ENCODE assay signal across 9 cellular contexts in genomic region chr3:95923496-95924210, GRCh38.
A peak's percentile ranks its signal among the peaks of the same experiment; 100 is the strongest.
DNase-seq lines count a peak whose midpoint lies in the region; ATAC-seq and TF ChIP-seq lines count a peak whose summit lies in the region.
"Had no signal": no experiment of that assay in that cellular context is flagged by ENCODE, and none has a peak within 500 bp of the region (broad histone marks: within the 10 kb centered on the region; RNA-seq: fewer than 3 reads in every experiment).

No MANE protein-coding gene starts in this region.

- no peak overlapping the region for H3K9ac ChIP-seq in SK-N-MC (ENCODE audit: insufficient read length)

- intact Hi-C loops in prostate gland (cut with DNase I), result no loop called here

- H3K27ac ChIP-seq in SK-N-MC (no peak overlapping the region), gastroesophageal sphincter (peak overlapping the region in 1 of 4 donors; percentile 42), prostate gland (no peak overlapping the region)

- no peaks in the 10 kb centered on the region for H3K4me1 ChIP-seq in gastroesophageal sphincter
- H3K4me1 ChIP-seq in prostate gland (replicated peaks), result no peaks in the 10 kb centered on the region

- no peak overlapping the region for H3K4me3 ChIP-seq in SK-N-MC
- H3K4me3 ChIP-seq in gastroesophageal sphincter, result no peak overlapping the region
- H3K4me3 ChIP-seq in prostate gland, result no peak overlapping the region

- H3K36me3 ChIP-seq in SK-N-MC (ENCODE audit: insufficient read depth, low read length) (no peaks in the 10 kb centered on the region), gastroesophageal sphincter (no peaks in the 10 kb centered on the region), prostate gland (no peaks in the 10 kb centered on the region)

- ATAC-seq in gastroesophageal sphincter (peak; percentile 89), HG03139 (IDR thresholded peaks at IDR 0.05; ENCODE audit: unreplicated experiment) (no peak), GM18517 (IDR thresholded peaks at IDR 0.05; ENCODE audit: unreplicated experiment) (no peak)

- no peaks in the 10 kb centered on the region for H3K27me3 ChIP-seq in gastroesophageal sphincter
- H3K27me3 ChIP-seq in prostate gland (replicated peaks; ENCODE audit: insufficient read depth), result no peaks in the 10 kb centered on the region

- TF ChIP-seq POLR2A in gastroesophageal sphincter (IDR thresholded peaks at IDR 0.05), result no peak
- no peak for TF ChIP-seq POLR2A in prostate gland (IDR thresholded peaks at IDR 0.05)

- DNase-seq in H4 (ENCODE audit: low spot score) (peak; percentile 96), SK-N-MC (ENCODE audit: low read depth, low spot score) (peak; percentile 1), prostate gland (ENCODE audit: low spot score) (no peak)
- peak; percentile 24 for DNase-seq in stimulated activated CD4-positive, alpha-beta T cell treated with anti-CD3 and anti-CD28 coated beads, Interleukin-1b, Interleukin-23, amount 100 ng/mL, for 48 hours
- DNase-seq: midbrain, NCI-H1417 treated with DMSO at 0.1 percent for 48 hours had no signal

- WGBS in gastroesophageal sphincter (ENCODE audit: low coverage in 1 of 2), 2 donors, result 51 to 81% methylated on average over 3 of the region's 3 CpGs
- WGBS in prostate gland, result 74% methylated on average over 3 of the region's 3 CpGs

- TF ChIP-seq CTCF in gastroesophageal sphincter (IDR thresholded peaks at IDR 0.05) (no peak), prostate gland (IDR thresholded peaks at IDR 0.05) (no peak)

- TF ChIP-seq EP300 in gastroesophageal sphincter (IDR thresholded peaks at IDR 0.05), result no peak

- no peaks in the 10 kb centered on the region for H3K9me3 ChIP-seq in SK-N-MC (ENCODE audit: low read depth, low read length)
- no peaks in the 10 kb centered on the region for H3K9me3 ChIP-seq in gastroesophageal sphincter
- no peaks in the 10 kb centered on the region for H3K9me3 ChIP-seq in prostate gland
